Comparison of ENCODE assay signal across 21 cellular contexts in the genomic region with DNA sequence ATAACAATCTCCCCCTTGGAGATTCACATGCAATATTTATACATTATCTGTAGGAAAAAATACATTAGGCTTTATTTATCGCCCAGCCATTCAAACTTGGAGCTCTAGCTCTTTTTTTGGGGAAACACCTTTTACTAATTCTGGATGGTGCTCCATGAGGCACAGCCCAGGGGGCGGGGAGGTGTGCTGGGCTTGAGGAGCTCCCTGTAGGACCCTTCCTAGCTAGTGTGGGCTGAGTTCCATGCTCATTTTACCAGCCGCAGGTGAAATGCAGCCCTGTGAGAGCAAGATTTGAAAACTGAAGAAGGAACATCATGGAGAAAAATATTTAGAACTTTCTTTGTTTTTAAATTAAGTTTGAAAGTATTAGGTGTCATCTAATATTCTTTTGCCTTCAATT.
"Had no signal": no experiment of that assay in that cellular context is flagged by ENCODE, and none has a peak within 500 bp of the region (broad histone marks: within the 10 kb centered on the region; RNA-seq: fewer than 3 reads in every experiment).

No MANE protein-coding gene starts in this region.

- H3K27ac Mint-ChIP-seq: dendritic cell treated with granulocyte-macrophage colony-stimulating factor and Interleukin-4, amounts not matched to agents 40 ng/mL and 50 ng/mL, for 4 days; effector memory CD8-positive, alpha-beta T cell; endodermal cell; memory B cell had no signal

- H3K27me3 ChIP-seq: colonic mucosa, foreskin keratinocyte, heart right ventricle, left lung had no signal

- DNase-seq: colonic mucosa; cortex of kidney; effector CD8-positive, alpha-beta T cell; effector memory CD8-positive, alpha-beta T cell; endodermal cell; erythroblast; foreskin keratinocyte; glutamatergic neuron; heart right ventricle; hippocampal formation; left cardiac atrium; left lung; left ventricle myocardium superior; mammary epithelial cell; mesendoderm; midbrain had no signal

- H3K4me3 ChIP-seq: colonic mucosa, heart right ventricle, left lung, lung had no signal

- H3K4me3 Mint-ChIP-seq: dendritic cell treated with granulocyte-macrophage colony-stimulating factor and Interleukin-4, amounts not matched to agents 40 ng/mL and 50 ng/mL, for 4 days; effector memory CD8-positive, alpha-beta T cell; endodermal cell; memory B cell had no signal

- H3K27ac ChIP-seq: colonic mucosa, epithelial cell of prostate, foreskin keratinocyte, heart right ventricle, left lung had no signal

- ATAC-seq: effector memory CD8-positive, alpha-beta T cell; esophagus mucosa; foreskin keratinocyte; heart right ventricle; left cardiac atrium had no signal

- H3K4me1 ChIP-seq: colonic mucosa, foreskin keratinocyte, left lung had no signal

- H3K9me3 Mint-ChIP-seq: dendritic cell treated with granulocyte-macrophage colony-stimulating factor and Interleukin-4, amounts not matched to agents 40 ng/mL and 50 ng/mL, for 4 days; effector memory CD8-positive, alpha-beta T cell; endodermal cell had no signal

- H3K9me3 ChIP-seq: colonic mucosa, left lung had no signal

- H3K4me1 Mint-ChIP-seq: memory B cell had no signal

- H3K27me3 Mint-ChIP-seq: dendritic cell treated with granulocyte-macrophage colony-stimulating factor and Interleukin-4, amounts not matched to agents 40 ng/mL and 50 ng/mL, for 4 days; effector memory CD8-positive, alpha-beta T cell; memory B cell had no signal
